In genomic region chr18:34990571-34990970, GRCh38 we compare ENCODE assay signal across 19 cellular contexts. TPM values are rescaled to one million over a fixed set of nuclear protein-coding genes. Genes with fewer than 3 reads are reported as not detected.
DNase-seq lines count a peak whose midpoint lies in the region; ATAC-seq, FAIRE-seq and TF ChIP-seq lines count a peak whose summit lies in the region.
"Had no signal": no experiment of that assay in that cellular context is flagged by ENCODE, and none has a peak within 500 bp of the region (broad histone marks: within the 10 kb centered on the region; RNA-seq: fewer than 3 reads in every experiment).

No MANE protein-coding gene starts in this region.

- TF ChIP-seq CTCF in AG09309 (IDR thresholded peaks at IDR 0.05; ENCODE audit: control insufficient read depth, insufficient read depth, low read depth, low read length, missing control alignments) = no peak

- H3K27ac Mint-ChIP-seq in stimulated activated naive CD8-positive, alpha-beta T cell treated with anti-CD3 and anti-CD28 coated beads, Interleukin-15, amount 100 ng/mL, for 72 hours = no peak overlapping the region
- H3K27ac Mint-ChIP-seq: activated CD4-positive, alpha-beta memory T cell treated with anti-CD3 and anti-CD28 coated beads for 36 hours; GM23338; stimulated activated naive B cell treated with anti-CD40 and anti-IgM and Interleukin-4, amounts not matched to agents 10 μg/mL and 1 μg/mL and 100 μg/mL, for 72 hours had no signal

- no peak overlapping the region for H3K4me3 Mint-ChIP-seq in stimulated activated naive CD8-positive, alpha-beta T cell treated with anti-CD3 and anti-CD28 coated beads, Interleukin-15, amount 100 ng/mL, for 72 hours
- H3K4me3 Mint-ChIP-seq: activated CD4-positive, alpha-beta memory T cell treated with anti-CD3 and anti-CD28 coated beads for 36 hours; GM23338; nephron progenitor cell; stimulated activated naive B cell treated with anti-CD40 and anti-IgM and Interleukin-4, amounts not matched to agents 10 μg/mL and 1 μg/mL and 100 μg/mL, for 72 hours had no signal

- peak overlapping the region; percentile 90 for H3K27ac ChIP-seq in cingulate gyrus (ENCODE audit: low read depth, low read length)

- no peak for ATAC-seq in HG02970 (IDR thresholded peaks at IDR 0.05; ENCODE audit: low FRiP score, unreplicated experiment)
- no peak for ATAC-seq in stimulated activated naive CD8-positive, alpha-beta T cell treated with anti-CD3 and anti-CD28 coated beads, Interleukin-15, amount 100 ng/mL, for 72 hours
- ATAC-seq: GM23338; stimulated activated naive B cell treated with anti-CD40 and anti-IgM and Interleukin-4, amounts not matched to agents 10 μg/mL and 1 μg/mL and 100 μg/mL, for 72 hours had no signal

- DNase-seq in AG09309 (ENCODE audit: low read depth) (peak; percentile 55), M059J (ENCODE audit: low read depth) (peak; percentile 94), amygdala (lab: John Stamatoyannopoulos, UW) (no peak), AG08395 (ENCODE audit: low spot score) (no peak)
- DNase-seq in stimulated activated naive CD8-positive, alpha-beta T cell treated with anti-CD3 and anti-CD28 coated beads, Interleukin-15, amount 100 ng/mL, for 72 hours = no peak
- DNase-seq: activated CD4-positive, alpha-beta memory T cell treated with anti-CD3 and anti-CD28 coated beads for 36 hours; cerebellar nuclear complex; COR-L47; erythroblast; NCI-H1417; NCI-H345; nephron progenitor cell; stimulated activated naive B cell treated with anti-CD40 and anti-IgM and Interleukin-4, amounts not matched to agents 10 μg/mL and 1 μg/mL and 100 μg/mL, for 72 hours had no signal

- H3K4me3 ChIP-seq in AG09309 (ENCODE audit: control insufficient read depth, low read depth, low read length) = no peak overlapping the region
- H3K4me3 ChIP-seq: GM23338, lung, skin epidermis had no signal

- peak; percentile 17 for FAIRE-seq in islet of Langerhans (lab: Jason Lieb, UNC)

- H3K4me1 Mint-ChIP-seq in stimulated activated naive CD8-positive, alpha-beta T cell treated with anti-CD3 and anti-CD28 coated beads, Interleukin-15, amount 100 ng/mL, for 72 hours = peaks cover 10% of the 10 kb centered on the region
- H3K4me1 Mint-ChIP-seq: GM23338 had no signal

- H3K27me3 Mint-ChIP-seq in stimulated activated naive CD8-positive, alpha-beta T cell treated with anti-CD3 and anti-CD28 coated beads, Interleukin-15, amount 100 ng/mL, for 72 hours = no peaks in the 10 kb centered on the region

- no peaks in the 10 kb centered on the region for H3K9me3 Mint-ChIP-seq in stimulated activated naive CD8-positive, alpha-beta T cell treated with anti-CD3 and anti-CD28 coated beads, Interleukin-15, amount 100 ng/mL, for 72 hours
- H3K9me3 Mint-ChIP-seq: activated CD4-positive, alpha-beta memory T cell treated with anti-CD3 and anti-CD28 coated beads for 36 hours; stimulated activated naive B cell treated with anti-CD40 and anti-IgM and Interleukin-4, amounts not matched to agents 10 μg/mL and 1 μg/mL and 100 μg/mL, for 72 hours had no signal

RNA-seq across cellular contexts. Expression of gene MAPRE2, which starts 50.6 kb away (rescaled TPM):
- 42.9 and 57.5 TPM in 2 replicates for total RNA-seq in M059J (2014; rRNA removed; shearing (Covaris generic))

Comparison
In these comparisons a context has a peak if more than half of its experiments do, and no peak if none do; other contexts are left out.
1. DNase-seq: peak in AG09309 (single experiment) and M059J (single experiment); none in stimulated activated naive CD8-positive, alpha-beta T cell treated with anti-CD3 and anti-CD28 coated beads, Interleukin-15, amount 100 ng/mL, for 72 hours (0 of 2), amygdala (0 of 56) and AG08395 (single experiment).